22 cellular contexts compared by ENCODE assay signal in the genomic region with DNA sequence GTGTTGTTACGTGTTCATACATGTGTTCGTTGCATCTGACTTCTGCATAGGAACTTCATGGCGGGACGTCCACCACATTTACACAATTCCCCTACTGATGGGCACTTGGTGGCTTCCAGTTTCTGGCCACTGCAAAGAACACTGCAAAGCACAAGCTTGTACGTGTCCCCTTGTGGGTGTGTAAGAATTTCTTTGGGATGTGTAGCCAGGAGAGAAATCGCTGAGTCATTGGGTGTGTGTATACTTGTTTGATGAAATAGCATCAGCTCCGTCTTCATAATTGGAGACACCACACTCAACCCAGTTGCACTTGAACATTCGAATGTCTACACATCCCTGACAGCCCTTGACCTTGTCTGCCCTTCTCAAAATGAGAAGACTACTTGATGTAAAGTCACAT. TPM values are rescaled to one million over a fixed set of nuclear protein-coding genes. Genes with fewer than 3 reads are reported as not detected.
DNase-seq lines count a peak whose midpoint lies in the region; FAIRE-seq and TF ChIP-seq lines count a peak whose summit lies in the region.
"Had no signal": no experiment of that assay in that cellular context is flagged by ENCODE, and none has a peak within 500 bp of the region (broad histone marks: within the 10 kb centered on the region; RNA-seq: fewer than 3 reads in every experiment).

No MANE protein-coding gene starts in this region.

- POLR2A ChIA-PET in endothelial cell of umbilical vein (lab: Charles Lee): no interaction called here

- H3K27ac ChIP-seq in endothelial cell of umbilical vein (ENCODE audit: insufficient read depth, low read depth, low read length) (no peak overlapping the region), osteoblast (ENCODE audit: low read depth, low read length) (no peak overlapping the region)
- H3K27ac ChIP-seq: 22Rv1, coronary artery, left ventricle myocardium inferior, spleen, transverse colon had no signal

- CTCF ChIA-PET in endothelial cell of umbilical vein (lab: Charles Lee): interaction anchor here (0.6 to 3.3 kb wide), 3 partner anchors 12 to 809 kb away, joined by 4 to 20 read pairs (median 7); no protein-coding TSS in a partner anchor

- H2AFZ ChIP-seq in endothelial cell of umbilical vein (ENCODE audit: low read depth, low read length) (peak overlapping the region; percentile 21), osteoblast (ENCODE audit: low read length) (peak overlapping the region; percentile 22)

- H3K9me3 ChIP-seq in endothelial cell of umbilical vein (replicated peaks; ENCODE audit: control insufficient read depth, insufficient read depth, low read length): no peaks in the 10 kb centered on the region
- H3K9me3 ChIP-seq in osteoblast (ENCODE audit: low read depth, low read length): no peaks in the 10 kb centered on the region
- H3K9me3 ChIP-seq: left ventricle myocardium inferior, spleen, transverse colon had no signal

- H3K36me3 ChIP-seq in endothelial cell of umbilical vein (ENCODE audit: control insufficient read depth in 2 of 2, extremely low read depth in 1 of 2, insufficient read depth in 2 of 2, low read length in 2 of 2): no peaks in the 10 kb centered on the region
- H3K36me3 ChIP-seq in osteoblast (ENCODE audit: insufficient read depth, low read length): no peaks in the 10 kb centered on the region
- H3K36me3 ChIP-seq: left ventricle myocardium inferior, spleen, transverse colon had no signal

- H3K4me3 ChIP-seq in endothelial cell of umbilical vein (replicated peaks in 1 of 3; ENCODE audit: insufficient read depth in 1 of 3, low read depth in 1 of 3, low read length in 3 of 3) (no peak overlapping the region), osteoblast (ENCODE audit: insufficient read depth, low read length) (no peak overlapping the region)
- H3K4me3 ChIP-seq: coronary artery, left ventricle myocardium inferior, spleen, transverse colon had no signal

- H3K79me2 ChIP-seq in endothelial cell of umbilical vein (ENCODE audit: control insufficient read depth, insufficient read depth, low read length) (no peaks in the 10 kb centered on the region), osteoblast (ENCODE audit: insufficient read depth, low read length) (no peaks in the 10 kb centered on the region)

- DNase-seq in DMS53 (lab: John Stamatoyannopoulos, UW) (peak; percentile 38), DMS53 treated with DMSO at 0.1 percent for 48 hours (lab: John Stamatoyannopoulos, UW; ENCODE audit: unreplicated experiment) (no peak), NCI-H460 (ENCODE audit: extremely low read depth, low read depth) (peak; percentile 78), endothelial cell of umbilical vein (ENCODE audit: low read depth, low spot score) (no peak), osteoblast (ENCODE audit: insufficient read length, low spot score, missing footprints) (peak; percentile 76), DMS114 treated with DMSO at 0.1 percent for 48 hours (lab: John Stamatoyannopoulos, UW; ENCODE audit: unreplicated experiment) (no peak), RPMI8226 (no peak), NCI-H2081 treated with DMSO at 0.1 percent for 48 hours (lab: John Stamatoyannopoulos, UW) (no peak)
- DNase-seq: activated effector memory CD4-positive, alpha-beta T cell treated with anti-CD3 and anti-CD28 coated beads, Interleukin-2, amount 50 U/mL, for 16 hours; KG1; left ventricle myocardium inferior; NCI-H1694 treated with DMSO at 0.1 percent for 48 hours; NCI-H524 treated with DMSO at 0.1 percent for 48 hours; spleen; stimulated activated naive B cell treated with anti-CD40 and anti-IgM and Interleukin-4, amounts not matched to agents 10 μg/mL and 1 μg/mL and 100 μg/mL, for 72 hours; transverse colon had no signal

- TF ChIP-seq CTCF in endothelial cell of umbilical vein (IDR thresholded peaks at IDR 0.05; ENCODE audit: extremely low read depth in 1 of 2, insufficient read depth in 1 of 2, low read depth in 1 of 2, low read length in 2 of 2): no peak
- TF ChIP-seq CTCF in osteoblast (IDR thresholded peaks at IDR 0.05; ENCODE audit: extremely low read depth, low read depth, low read length): no peak

- H3K4me1 ChIP-seq in endothelial cell of umbilical vein (ENCODE audit: control insufficient read depth, extremely low read depth, insufficient read depth, low read length): no peaks in the 10 kb centered on the region
- no peaks in the 10 kb centered on the region for H3K4me1 ChIP-seq in osteoblast (ENCODE audit: insufficient read depth, low read length)
- H3K4me1 ChIP-seq: left ventricle myocardium inferior, transverse colon had no signal

- FAIRE-seq in endothelial cell of umbilical vein (lab: Jason Lieb, UNC): no peak
- FAIRE-seq: G401.6, GM12892 had no signal

- H3K9ac ChIP-seq in endothelial cell of umbilical vein (replicated peaks; ENCODE audit: extremely low read depth, insufficient read depth, low read length): no peak overlapping the region

- H4K20me1 ChIP-seq in endothelial cell of umbilical vein (replicated peaks; ENCODE audit: control insufficient read depth, extremely low read depth, insufficient read depth, low read length) (no peaks in the 10 kb centered on the region), osteoblast (ENCODE audit: insufficient read depth, low read length) (no peaks in the 10 kb centered on the region)

- BruUV-seq in endothelial cell of umbilical vein (replicated peaks; lab: Mats Ljungman, UMichigan): no TSS peak

- H3K27me3 ChIP-seq in endothelial cell of umbilical vein (ENCODE audit: control insufficient read depth in 2 of 2, insufficient read depth in 2 of 2, low read length in 2 of 2): peaks cover 0 to 2% of the 10 kb centered on the region in 2 experiments
- H3K27me3 ChIP-seq in osteoblast (ENCODE audit: insufficient read depth, low read length): no peaks in the 10 kb centered on the region

- dilution Hi-C loops in endothelial cell of umbilical vein (cut with MboI; ENCODE audit: extremely low pct_ligation_motif_present, low sequenced_read_pairs): no loop called here

- intact Hi-C loops in endothelial cell of umbilical vein (cut with micrococcal nuclease): no loop called here

- no peaks in the 10 kb centered on the region for H3K9me1 ChIP-seq in endothelial cell of umbilical vein (replicated peaks; ENCODE audit: control insufficient read depth, extremely low read depth, insufficient read depth, low read length)

- H3K4me2 ChIP-seq in endothelial cell of umbilical vein (ENCODE audit: insufficient read depth, low read length): no peak overlapping the region
- no peak overlapping the region for H3K4me2 ChIP-seq in osteoblast (ENCODE audit: insufficient read depth, low read length)

- TF ChIP-seq POLR2A in endothelial cell of umbilical vein (IDR thresholded peaks at IDR 0.05; ENCODE audit: low read depth, low read length): no peak

RNA-seq across cellular contexts. Expression of gene KLK5, which starts 19.2 kb away (rescaled TPM):
- not detected in 2 replicates for total RNA-seq in NCI-H460 (2014; rRNA removed; shearing (Covaris generic))
- not detected in 2 replicates for polyA plus RNA-seq in NCI-H460 (2014; cell fraction: nucleus; rRNA removed)
- total RNA-seq in endothelial cell of umbilical vein: not detected in 2 replicates
- polyA plus RNA-seq in endothelial cell of umbilical vein: not detected in 2 replicates
- not detected in 2 replicates for polyA plus RNA-seq in endothelial cell of umbilical vein (2011; cell fraction: cytosol; rRNA removed)
- polyA plus RNA-seq in endothelial cell of umbilical vein (2011; cell fraction: nucleus; rRNA removed): not detected in 2 replicates
- not detected in 2 replicates for polyA plus RNA-seq in endothelial cell of umbilical vein (2012)
- not detected in 2 replicates for polyA minus RNA-seq in endothelial cell of umbilical vein
- polyA minus RNA-seq in endothelial cell of umbilical vein (2011; cell fraction: cytosol; rRNA and poly(A)+ RNA removed): not detected
- polyA minus RNA-seq in endothelial cell of umbilical vein (2011; cell fraction: nucleus; rRNA and poly(A)+ RNA removed): not detected in 2 replicates
- not detected in 2 replicates for total RNA-seq in osteoblast
- total RNA-seq: left ventricle myocardium inferior; T-helper 1 cell treated with Interleukin-12 subunit alpha and Interleukin-12 subunit beta and Interleukin-4 antibody, amounts not matched to agents 30 ng/mL and 1 ng/mL, for 36 hours; transverse colon had no signal

RNA-seq across cellular contexts. Expression of gene KLK4, which starts 22.4 kb away (rescaled TPM):
- total RNA-seq in NCI-H460 (2014; rRNA removed; shearing (Covaris generic)): not detected in 2 replicates
- polyA plus RNA-seq in NCI-H460 (2014; cell fraction: nucleus; rRNA removed): not detected in 2 replicates
- not detected in 2 replicates for total RNA-seq in endothelial cell of umbilical vein
- polyA plus RNA-seq in endothelial cell of umbilical vein: not detected in 2 replicates
- polyA plus RNA-seq in endothelial cell of umbilical vein (2011; cell fraction: cytosol; rRNA removed): not detected in 2 replicates
- not detected in 2 replicates for polyA plus RNA-seq in endothelial cell of umbilical vein (2011; cell fraction: nucleus; rRNA removed)
- not detected in 2 replicates for polyA plus RNA-seq in endothelial cell of umbilical vein (2012)
- polyA minus RNA-seq in endothelial cell of umbilical vein: not detected in 2 replicates
- polyA minus RNA-seq in endothelial cell of umbilical vein (2011; cell fraction: cytosol; rRNA and poly(A)+ RNA removed): not detected
- not detected in 2 replicates for polyA minus RNA-seq in endothelial cell of umbilical vein (2011; cell fraction: nucleus; rRNA and poly(A)+ RNA removed)
- 0.29 TPM in 1 of 2 replicates, not detected in the other for total RNA-seq in osteoblast
- total RNA-seq: epithelial cell of proximal tubule; left ventricle myocardium inferior; spleen; T-helper 1 cell treated with Interleukin-12 subunit alpha and Interleukin-12 subunit beta and Interleukin-4 antibody, amounts not matched to agents 30 ng/mL and 1 ng/mL, for 36 hours had no signal

RNA-seq across cellular contexts. Expression of gene KLK6, which starts 35.8 kb away (rescaled TPM):
- total RNA-seq in NCI-H460 (2014; rRNA removed; shearing (Covaris generic)): not detected in 2 replicates
- polyA plus RNA-seq in NCI-H460 (2014; cell fraction: nucleus; rRNA removed): not detected in 2 replicates
- total RNA-seq in endothelial cell of umbilical vein (not detected in 2 replicates), osteoblast (not detected in 2 replicates)
- polyA plus RNA-seq in endothelial cell of umbilical vein: 0.11 and 0.12 TPM in 2 replicates
- polyA plus RNA-seq in endothelial cell of umbilical vein (2011; cell fraction: cytosol; rRNA removed): 0.22 and 0.23 TPM in 2 replicates
- not detected in 2 replicates for polyA plus RNA-seq in endothelial cell of umbilical vein (2011; cell fraction: nucleus; rRNA removed)
- 0.90 and 1.8 TPM in 2 replicates for polyA plus RNA-seq in endothelial cell of umbilical vein (2012)
- not detected in 2 replicates for polyA minus RNA-seq in endothelial cell of umbilical vein
- not detected for polyA minus RNA-seq in endothelial cell of umbilical vein (2011; cell fraction: cytosol; rRNA and poly(A)+ RNA removed)
- polyA minus RNA-seq in endothelial cell of umbilical vein (2011; cell fraction: nucleus; rRNA and poly(A)+ RNA removed): not detected in 2 replicates
- total RNA-seq: left ventricle myocardium inferior; T-helper 1 cell treated with Interleukin-12 subunit alpha and Interleukin-12 subunit beta and Interleukin-4 antibody, amounts not matched to agents 30 ng/mL and 1 ng/mL, for 36 hours; transverse colon had no signal

RNA-seq across cellular contexts. Expression of gene KLK7, which starts 50.1 kb away (rescaled TPM):
- total RNA-seq in NCI-H460 (2014; rRNA removed; shearing (Covaris generic)): not detected in 2 replicates
- not detected in 2 replicates for polyA plus RNA-seq in NCI-H460 (2014; cell fraction: nucleus; rRNA removed)
- total RNA-seq in endothelial cell of umbilical vein (not detected in 2 replicates), osteoblast (not detected in 2 replicates)
- polyA plus RNA-seq in endothelial cell of umbilical vein: not detected in 2 replicates
- polyA plus RNA-seq in endothelial cell of umbilical vein (2011; cell fraction: cytosol; rRNA removed): not detected in 2 replicates
- not detected in 2 replicates for polyA plus RNA-seq in endothelial cell of umbilical vein (2011; cell fraction: nucleus; rRNA removed)
- polyA plus RNA-seq in endothelial cell of umbilical vein (2012): not detected in 2 replicates
- polyA minus RNA-seq in endothelial cell of umbilical vein: not detected in 2 replicates
- not detected for polyA minus RNA-seq in endothelial cell of umbilical vein (2011; cell fraction: cytosol; rRNA and poly(A)+ RNA removed)
- not detected in 2 replicates for polyA minus RNA-seq in endothelial cell of umbilical vein (2011; cell fraction: nucleus; rRNA and poly(A)+ RNA removed)
- total RNA-seq: left ventricle myocardium inferior; T-helper 1 cell treated with Interleukin-12 subunit alpha and Interleukin-12 subunit beta and Interleukin-4 antibody, amounts not matched to agents 30 ng/mL and 1 ng/mL, for 36 hours; transverse colon had no signal

Comparison
In these comparisons a context has a peak if more than half of its experiments do, and no peak if none do; other contexts are left out.
1. DNase-seq: peak in DMS53 (single experiment), NCI-H460 (single experiment) and osteoblast (single experiment); none in DMS53 treated with DMSO at 0.1 percent for 48 hours (single experiment), endothelial cell of umbilical vein (single experiment), DMS114 treated with DMSO at 0.1 percent for 48 hours (single experiment), RPMI8226 (single experiment) and NCI-H2081 treated with DMSO at 0.1 percent for 48 hours (single experiment).